1 cellular context compared by ENCODE assay signal in the genomic region with DNA sequence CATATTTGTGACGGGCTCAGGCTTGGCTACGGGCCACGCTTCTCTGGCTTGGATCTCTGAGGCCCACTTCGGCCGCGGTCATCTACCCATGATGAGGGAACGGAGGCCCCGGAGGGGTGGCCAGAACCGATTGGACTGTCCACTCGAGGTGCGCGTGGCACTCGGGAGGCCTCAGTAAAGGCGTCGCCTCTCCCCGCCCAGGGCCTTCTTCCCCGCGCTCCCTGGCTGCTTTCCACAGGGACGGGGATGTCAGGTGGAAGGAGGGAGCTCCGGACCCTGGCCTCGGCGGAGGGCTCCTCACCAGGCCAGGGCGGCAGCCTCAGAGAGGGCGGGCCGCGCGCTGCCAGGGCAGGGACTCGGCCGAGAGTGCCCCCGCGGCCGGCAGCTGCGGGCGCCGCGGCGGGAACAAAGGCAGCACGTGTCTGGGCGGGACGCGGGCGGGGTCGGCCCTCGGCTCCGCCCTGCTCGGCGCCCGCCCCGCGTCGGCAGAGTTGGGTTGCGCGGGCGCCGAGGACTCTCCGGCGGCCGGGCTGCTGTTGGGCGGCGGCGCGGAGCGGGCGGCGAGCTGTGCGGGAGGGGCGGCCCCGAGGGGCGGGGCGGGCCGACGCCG.
TF ChIP-seq lines count a peak whose summit lies in the region.

No MANE protein-coding gene starts in this region.

TF ChIP-seq in HepG2, 621 proteins besides CTCF, POLR2A, EP300 and RAD21 (continued from another document and continues in another):
- TF ChIP-seq, protein P1, sequence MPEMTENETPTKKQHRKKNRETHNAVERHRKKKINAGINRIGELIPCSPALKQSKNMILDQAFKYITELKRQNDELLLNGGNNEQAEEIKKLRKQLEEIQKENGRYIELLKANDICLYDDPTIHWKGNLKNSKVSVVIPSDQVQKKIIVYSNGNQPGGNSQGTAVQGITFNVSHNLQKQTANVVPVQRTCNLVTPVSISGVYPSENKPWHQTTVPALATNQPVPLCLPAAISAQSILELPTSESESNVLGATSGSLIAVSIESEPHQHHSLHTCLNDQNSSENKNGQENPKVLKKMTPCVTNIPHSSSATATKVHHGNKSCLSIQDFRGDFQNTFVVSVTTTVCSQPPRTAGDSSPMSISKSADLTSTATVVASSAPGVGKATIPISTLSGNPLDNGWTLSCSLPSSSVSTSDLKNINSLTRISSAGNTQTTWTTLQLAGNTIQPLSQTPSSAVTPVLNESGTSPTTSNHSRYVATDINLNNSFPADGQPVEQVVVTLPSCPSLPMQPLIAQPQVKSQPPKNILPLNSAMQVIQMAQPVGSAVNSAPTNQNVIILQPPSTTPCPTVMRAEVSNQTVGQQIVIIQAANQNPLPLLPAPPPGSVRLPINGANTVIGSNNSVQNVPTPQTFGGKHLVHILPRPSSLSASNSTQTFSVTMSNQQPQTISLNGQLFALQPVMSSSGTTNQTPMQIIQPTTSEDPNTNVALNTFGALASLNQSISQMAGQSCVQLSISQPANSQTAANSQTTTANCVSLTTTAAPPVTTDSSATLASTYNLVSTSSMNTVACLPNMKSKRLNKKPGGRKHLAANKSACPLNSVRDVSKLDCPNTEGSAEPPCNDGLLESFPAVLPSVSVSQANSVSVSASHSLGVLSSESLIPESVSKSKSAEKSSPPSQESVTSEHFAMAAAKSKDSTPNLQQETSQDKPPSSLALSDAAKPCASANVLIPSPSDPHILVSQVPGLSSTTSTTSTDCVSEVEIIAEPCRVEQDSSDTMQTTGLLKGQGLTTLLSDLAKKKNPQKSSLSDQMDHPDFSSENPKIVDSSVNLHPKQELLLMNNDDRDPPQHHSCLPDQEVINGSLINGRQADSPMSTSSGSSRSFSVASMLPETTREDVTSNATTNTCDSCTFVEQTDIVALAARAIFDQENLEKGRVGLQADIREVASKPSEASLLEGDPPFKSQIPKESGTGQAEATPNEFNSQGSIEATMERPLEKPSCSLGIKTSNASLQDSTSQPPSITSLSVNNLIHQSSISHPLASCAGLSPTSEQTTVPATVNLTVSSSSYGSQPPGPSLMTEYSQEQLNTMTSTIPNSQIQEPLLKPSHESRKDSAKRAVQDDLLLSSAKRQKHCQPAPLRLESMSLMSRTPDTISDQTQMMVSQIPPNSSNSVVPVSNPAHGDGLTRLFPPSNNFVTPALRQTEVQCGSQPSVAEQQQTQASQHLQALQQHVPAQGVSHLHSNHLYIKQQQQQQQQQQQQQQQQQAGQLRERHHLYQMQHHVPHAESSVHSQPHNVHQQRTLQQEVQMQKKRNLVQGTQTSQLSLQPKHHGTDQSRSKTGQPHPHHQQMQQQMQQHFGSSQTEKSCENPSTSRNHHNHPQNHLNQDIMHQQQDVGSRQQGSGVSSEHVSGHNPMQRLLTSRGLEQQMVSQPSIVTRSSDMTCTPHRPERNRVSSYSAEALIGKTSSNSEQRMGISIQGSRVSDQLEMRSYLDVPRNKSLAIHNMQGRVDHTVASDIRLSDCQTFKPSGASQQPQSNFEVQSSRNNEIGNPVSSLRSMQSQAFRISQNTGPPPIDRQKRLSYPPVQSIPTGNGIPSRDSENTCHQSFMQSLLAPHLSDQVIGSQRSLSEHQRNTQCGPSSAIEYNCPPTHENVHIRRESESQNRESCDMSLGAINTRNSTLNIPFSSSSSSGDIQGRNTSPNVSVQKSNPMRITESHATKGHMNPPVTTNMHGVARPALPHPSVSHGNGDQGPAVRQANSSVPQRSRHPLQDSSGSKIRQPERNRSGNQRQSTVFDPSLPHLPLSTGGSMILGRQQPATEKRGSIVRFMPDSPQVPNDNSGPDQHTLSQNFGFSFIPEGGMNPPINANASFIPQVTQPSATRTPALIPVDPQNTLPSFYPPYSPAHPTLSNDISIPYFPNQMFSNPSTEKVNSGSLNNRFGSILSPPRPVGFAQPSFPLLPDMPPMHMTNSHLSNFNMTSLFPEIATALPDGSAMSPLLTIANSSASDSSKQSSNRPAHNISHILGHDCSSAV (CRISPR knock-in tag; IDR thresholded peaks at IDR 0.05; ENCODE audit: borderline replicate concordance): no peak
- TF ChIP-seq ZFP36 (IDR thresholded peaks at IDR 0.05; ENCODE audit: borderline replicate concordance, low read depth, low read length, partially characterized antibody): no peak
- TF ChIP-seq AGO1 (IDR thresholded peaks at IDR 0.05; ENCODE audit: low read depth, low read length, poor library complexity, severe bottlenecking): no peak
- TF ChIP-seq, protein P2, sequence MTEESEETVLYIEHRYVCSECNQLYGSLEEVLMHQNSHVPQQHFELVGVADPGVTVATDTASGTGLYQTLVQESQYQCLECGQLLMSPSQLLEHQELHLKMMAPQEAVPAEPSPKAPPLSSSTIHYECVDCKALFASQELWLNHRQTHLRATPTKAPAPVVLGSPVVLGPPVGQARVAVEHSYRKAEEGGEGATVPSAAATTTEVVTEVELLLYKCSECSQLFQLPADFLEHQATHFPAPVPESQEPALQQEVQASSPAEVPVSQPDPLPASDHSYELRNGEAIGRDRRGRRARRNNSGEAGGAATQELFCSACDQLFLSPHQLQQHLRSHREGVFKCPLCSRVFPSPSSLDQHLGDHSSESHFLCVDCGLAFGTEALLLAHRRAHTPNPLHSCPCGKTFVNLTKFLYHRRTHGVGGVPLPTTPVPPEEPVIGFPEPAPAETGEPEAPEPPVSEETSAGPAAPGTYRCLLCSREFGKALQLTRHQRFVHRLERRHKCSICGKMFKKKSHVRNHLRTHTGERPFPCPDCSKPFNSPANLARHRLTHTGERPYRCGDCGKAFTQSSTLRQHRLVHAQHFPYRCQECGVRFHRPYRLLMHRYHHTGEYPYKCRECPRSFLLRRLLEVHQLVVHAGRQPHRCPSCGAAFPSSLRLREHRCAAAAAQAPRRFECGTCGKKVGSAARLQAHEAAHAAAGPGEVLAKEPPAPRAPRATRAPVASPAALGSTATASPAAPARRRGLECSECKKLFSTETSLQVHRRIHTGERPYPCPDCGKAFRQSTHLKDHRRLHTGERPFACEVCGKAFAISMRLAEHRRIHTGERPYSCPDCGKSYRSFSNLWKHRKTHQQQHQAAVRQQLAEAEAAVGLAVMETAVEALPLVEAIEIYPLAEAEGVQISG (CRISPR knock-in tag; IDR thresholded peaks at IDR 0.05): peak; percentile 70; the same call in 1 of the 2 replicates
- TF ChIP-seq, protein P3, sequence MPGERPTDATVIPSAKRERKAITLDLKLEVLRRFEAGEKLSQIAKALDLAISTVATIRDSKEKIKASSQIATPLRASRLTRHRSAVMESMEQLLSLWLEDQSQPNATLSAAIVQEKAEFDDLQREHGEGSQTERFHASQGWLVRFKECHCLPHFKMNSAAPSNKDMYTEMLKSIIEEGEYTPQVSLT (CRISPR knock-in tag; IDR thresholded peaks at IDR 0.05; ENCODE audit: borderline replicate concordance, low read depth): no peak; the same call in 1 of the 2 replicates
- TF ChIP-seq, protein P4, sequence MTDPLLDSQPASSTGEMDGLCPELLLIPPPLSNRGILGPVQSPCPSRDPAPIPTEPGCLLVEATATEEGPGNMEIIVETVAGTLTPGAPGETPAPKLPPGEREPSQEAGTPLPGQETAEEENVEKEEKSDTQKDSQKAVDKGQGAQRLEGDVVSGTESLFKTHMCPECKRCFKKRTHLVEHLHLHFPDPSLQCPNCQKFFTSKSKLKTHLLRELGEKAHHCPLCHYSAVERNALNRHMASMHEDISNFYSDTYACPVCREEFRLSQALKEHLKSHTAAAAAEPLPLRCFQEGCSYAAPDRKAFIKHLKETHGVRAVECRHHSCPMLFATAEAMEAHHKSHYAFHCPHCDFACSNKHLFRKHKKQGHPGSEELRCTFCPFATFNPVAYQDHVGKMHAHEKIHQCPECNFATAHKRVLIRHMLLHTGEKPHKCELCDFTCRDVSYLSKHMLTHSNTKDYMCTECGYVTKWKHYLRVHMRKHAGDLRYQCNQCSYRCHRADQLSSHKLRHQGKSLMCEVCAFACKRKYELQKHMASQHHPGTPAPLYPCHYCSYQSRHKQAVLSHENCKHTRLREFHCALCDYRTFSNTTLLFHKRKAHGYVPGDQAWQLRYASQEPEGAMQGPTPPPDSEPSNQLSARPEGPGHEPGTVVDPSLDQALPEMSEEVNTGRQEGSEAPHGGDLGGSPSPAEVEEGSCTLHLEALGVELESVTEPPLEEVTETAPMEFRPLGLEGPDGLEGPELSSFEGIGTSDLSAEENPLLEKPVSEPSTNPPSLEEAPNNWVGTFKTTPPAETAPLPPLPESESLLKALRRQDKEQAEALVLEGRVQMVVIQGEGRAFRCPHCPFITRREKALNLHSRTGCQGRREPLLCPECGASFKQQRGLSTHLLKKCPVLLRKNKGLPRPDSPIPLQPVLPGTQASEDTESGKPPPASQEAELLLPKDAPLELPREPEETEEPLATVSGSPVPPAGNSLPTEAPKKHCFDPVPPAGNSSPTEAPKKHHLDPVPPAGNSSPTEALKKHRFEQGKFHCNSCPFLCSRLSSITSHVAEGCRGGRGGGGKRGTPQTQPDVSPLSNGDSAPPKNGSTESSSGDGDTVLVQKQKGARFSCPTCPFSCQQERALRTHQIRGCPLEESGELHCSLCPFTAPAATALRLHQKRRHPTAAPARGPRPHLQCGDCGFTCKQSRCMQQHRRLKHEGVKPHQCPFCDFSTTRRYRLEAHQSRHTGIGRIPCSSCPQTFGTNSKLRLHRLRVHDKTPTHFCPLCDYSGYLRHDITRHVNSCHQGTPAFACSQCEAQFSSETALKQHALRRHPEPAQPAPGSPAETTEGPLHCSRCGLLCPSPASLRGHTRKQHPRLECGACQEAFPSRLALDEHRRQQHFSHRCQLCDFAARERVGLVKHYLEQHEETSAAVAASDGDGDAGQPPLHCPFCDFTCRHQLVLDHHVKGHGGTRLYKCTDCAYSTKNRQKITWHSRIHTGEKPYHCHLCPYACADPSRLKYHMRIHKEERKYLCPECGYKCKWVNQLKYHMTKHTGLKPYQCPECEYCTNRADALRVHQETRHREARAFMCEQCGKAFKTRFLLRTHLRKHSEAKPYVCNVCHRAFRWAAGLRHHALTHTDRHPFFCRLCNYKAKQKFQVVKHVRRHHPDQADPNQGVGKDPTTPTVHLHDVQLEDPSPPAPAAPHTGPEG (CRISPR knock-in tag; IDR thresholded peaks at IDR 0.05): peak; percentile 73
- TF ChIP-seq, protein P5, sequence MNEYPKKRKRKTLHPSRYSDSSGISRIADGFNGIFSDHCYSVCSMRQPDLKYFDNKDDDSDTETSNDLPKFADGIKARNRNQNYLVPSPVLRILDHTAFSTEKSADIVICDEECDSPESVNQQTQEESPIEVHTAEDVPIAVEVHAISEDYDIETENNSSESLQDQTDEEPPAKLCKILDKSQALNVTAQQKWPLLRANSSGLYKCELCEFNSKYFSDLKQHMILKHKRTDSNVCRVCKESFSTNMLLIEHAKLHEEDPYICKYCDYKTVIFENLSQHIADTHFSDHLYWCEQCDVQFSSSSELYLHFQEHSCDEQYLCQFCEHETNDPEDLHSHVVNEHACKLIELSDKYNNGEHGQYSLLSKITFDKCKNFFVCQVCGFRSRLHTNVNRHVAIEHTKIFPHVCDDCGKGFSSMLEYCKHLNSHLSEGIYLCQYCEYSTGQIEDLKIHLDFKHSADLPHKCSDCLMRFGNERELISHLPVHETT (CRISPR knock-in tag; conservative IDR thresholded peaks at IDR 0.05): no peak
- TF ChIP-seq ESRRA (CRISPR knock-in tag; IDR thresholded peaks at IDR 0.05; ENCODE audit: low read depth): peak; percentile 63; the same call in 1 of the 2 replicates
- no peak for TF ChIP-seq ZNF552 (CRISPR knock-in tag; IDR thresholded peaks at IDR 0.05; ENCODE audit: borderline replicate concordance)
- TF ChIP-seq HMGA1 (CRISPR knock-in tag; conservative IDR thresholded peaks at IDR 0.05): no peak
- peak; percentile 45; the same call in 1 of the 2 replicates for TF ChIP-seq KLF12 (CRISPR knock-in tag; IDR thresholded peaks at IDR 0.05; ENCODE audit: borderline replicate concordance)
- TF ChIP-seq RFXAP (CRISPR knock-in tag; IDR thresholded peaks at IDR 0.05; ENCODE audit: borderline replicate concordance): 0 out of 2 replicates have a peak, but pooled peaks have one; percentile 41
- TF ChIP-seq ZNF720 (CRISPR knock-in tag; IDR thresholded peaks at IDR 0.05): no peak
- no peak for TF ChIP-seq POLR2AphosphoS2 (IDR thresholded peaks at IDR 0.05; ENCODE audit: low read depth, low read length)
- no peak for TF ChIP-seq SYNCRIP (IDR thresholded peaks at IDR 0.05; ENCODE audit: insufficient read depth, low read depth, low read length)
- TF ChIP-seq, protein P6, sequence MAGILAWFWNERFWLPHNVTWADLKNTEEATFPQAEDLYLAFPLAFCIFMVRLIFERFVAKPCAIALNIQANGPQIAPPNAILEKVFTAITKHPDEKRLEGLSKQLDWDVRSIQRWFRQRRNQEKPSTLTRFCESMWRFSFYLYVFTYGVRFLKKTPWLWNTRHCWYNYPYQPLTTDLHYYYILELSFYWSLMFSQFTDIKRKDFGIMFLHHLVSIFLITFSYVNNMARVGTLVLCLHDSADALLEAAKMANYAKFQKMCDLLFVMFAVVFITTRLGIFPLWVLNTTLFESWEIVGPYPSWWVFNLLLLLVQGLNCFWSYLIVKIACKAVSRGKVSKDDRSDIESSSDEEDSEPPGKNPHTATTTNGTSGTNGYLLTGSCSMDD (CRISPR knock-in tag; IDR thresholded peaks at IDR 0.05): no peak
- no peak for TF ChIP-seq TBL1XR1 (IDR thresholded peaks at IDR 0.05; ENCODE audit: borderline replicate concordance, low read length, partially characterized antibody)
- peak; percentile 92 for TF ChIP-seq BORCS8-MEF2B (CRISPR knock-in tag; IDR thresholded peaks at IDR 0.05)
- peak; percentile 18 for TF ChIP-seq HNRNPLL (IDR thresholded peaks at IDR 0.05; ENCODE audit: low read depth, low read length, poor library complexity, severe bottlenecking)
- TF ChIP-seq ZNF883 (CRISPR knock-in tag; IDR thresholded peaks at IDR 0.05; ENCODE audit: not compliant biosample characterization): peak; percentile 77
- no peak for TF ChIP-seq KDM6A (CRISPR knock-in tag; IDR thresholded peaks at IDR 0.05; ENCODE audit: low read depth)
- TF ChIP-seq ATF1 (CRISPR knock-in tag; IDR thresholded peaks at IDR 0.05): no peak
- TF ChIP-seq ZNF788 (CRISPR knock-in tag; IDR thresholded peaks at IDR 0.05; ENCODE audit: borderline replicate concordance): peak; percentile 64; the same call in 1 of the 2 replicates
- no peak for TF ChIP-seq ZNF775 (CRISPR knock-in tag; IDR thresholded peaks at IDR 0.05; ENCODE audit: borderline replicate concordance)
- TF ChIP-seq MXD4 (CRISPR knock-in tag; IDR thresholded peaks at IDR 0.05): 0 out of 2 replicates have a peak, but pooled peaks have one; percentile 70
- TF ChIP-seq CCDC6 (CRISPR knock-in tag; IDR thresholded peaks at IDR 0.05): peak; percentile 74; the same call in 1 of the 2 replicates
- TF ChIP-seq, protein P7, sequence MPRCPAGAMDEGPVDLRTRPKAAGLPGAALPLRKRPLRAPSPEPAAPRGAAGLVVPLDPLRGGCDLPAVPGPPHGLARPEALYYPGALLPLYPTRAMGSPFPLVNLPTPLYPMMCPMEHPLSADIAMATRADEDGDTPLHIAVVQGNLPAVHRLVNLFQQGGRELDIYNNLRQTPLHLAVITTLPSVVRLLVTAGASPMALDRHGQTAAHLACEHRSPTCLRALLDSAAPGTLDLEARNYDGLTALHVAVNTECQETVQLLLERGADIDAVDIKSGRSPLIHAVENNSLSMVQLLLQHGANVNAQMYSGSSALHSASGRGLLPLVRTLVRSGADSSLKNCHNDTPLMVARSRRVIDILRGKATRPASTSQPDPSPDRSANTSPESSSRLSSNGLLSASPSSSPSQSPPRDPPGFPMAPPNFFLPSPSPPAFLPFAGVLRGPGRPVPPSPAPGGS (CRISPR knock-in tag; IDR thresholded peaks at IDR 0.05): peak; percentile 85; the same call in 1 of the 2 replicates
